In the genomic region with DNA sequence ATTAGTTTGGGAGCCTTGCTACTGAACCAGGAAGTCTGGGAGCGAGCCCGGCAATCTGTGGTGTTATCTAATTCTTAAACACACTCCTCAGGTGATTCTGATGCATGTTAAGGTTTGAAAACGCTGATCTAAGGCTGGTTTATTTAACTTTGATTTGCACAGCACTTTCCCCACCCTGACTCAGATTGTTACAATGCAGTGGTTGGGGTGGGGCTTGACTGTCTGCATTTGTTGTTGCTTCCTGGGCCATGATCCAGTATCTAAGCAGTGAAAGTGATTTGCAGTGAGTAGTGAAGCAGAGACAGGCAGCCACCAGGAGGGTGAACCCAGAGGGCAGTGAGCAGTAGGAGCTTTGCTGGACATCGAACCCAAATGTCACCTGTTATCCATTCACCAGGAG, we compare ENCODE assay signal across 16 cellular contexts.
A peak's percentile ranks its signal among the peaks of the same experiment; 100 is the strongest.
DNase-seq lines count a peak whose midpoint lies in the region; ATAC-seq and TF ChIP-seq lines count a peak whose summit lies in the region.
"Had no signal": no experiment of that assay in that cellular context is flagged by ENCODE, and none has a peak within 500 bp of the region (broad histone marks: within the 10 kb centered on the region; RNA-seq: fewer than 3 reads in every experiment).

No MANE protein-coding gene starts in this region.

- intact Hi-C loops in colonic mucosa (cut with DNase I) = no loop called here
- intact Hi-C loops in left lung (cut with DNase I) = no loop called here

- H3K27me3 ChIP-seq in colonic mucosa = no peaks in the 10 kb centered on the region
- no peaks in the 10 kb centered on the region for H3K27me3 ChIP-seq in left lung
- H3K27me3 ChIP-seq: adrenal gland, gastrocnemius medialis had no signal

- H3K9ac ChIP-seq in colonic mucosa (ENCODE audit: low read depth in 2 of 2, low read length in 2 of 2) = no peak overlapping the region

- H3K36me3 ChIP-seq in colonic mucosa = no peaks in the 10 kb centered on the region
- no peaks in the 10 kb centered on the region for H3K36me3 ChIP-seq in left lung
- H3K36me3 ChIP-seq: adrenal gland, gastrocnemius medialis had no signal

- H3K4me3 ChIP-seq in colonic mucosa (no peak overlapping the region), left lung (no peak overlapping the region)
- H3K4me3 ChIP-seq: adrenal gland, gastrocnemius medialis had no signal

- in situ Hi-C loops in KBM-7 (cut with MboI; ENCODE audit: low pct_unique_long_range_greater_than_20kb, low sequenced_read_pairs) = no loop called here

- no peaks in the 10 kb centered on the region for H3K4me1 ChIP-seq in colonic mucosa
- no peaks in the 10 kb centered on the region for H3K4me1 ChIP-seq in left lung
- H3K4me1 ChIP-seq: adrenal gland, gastrocnemius medialis had no signal

- H3K9me3 ChIP-seq in colonic mucosa (no peaks in the 10 kb centered on the region), left lung (no peaks in the 10 kb centered on the region)
- H3K9me3 ChIP-seq: adrenal gland, gastrocnemius medialis had no signal

- TF ChIP-seq CTCF in colonic mucosa (IDR thresholded peaks at IDR 0.05) = no peak
- no peak for TF ChIP-seq CTCF in left lung (IDR thresholded peaks at IDR 0.05)

- DNase-seq in A172 (ENCODE audit: low spot score) = peak; percentile 68
- DNase-seq in LHCN-M2 (ENCODE audit: low read depth) = peak; percentile 6
- DNase-seq in colonic mucosa = peak; percentile 78
- no peak for DNase-seq in left lung
- no peak for DNase-seq in NCI-H2171 (lab: John Stamatoyannopoulos, UW)
- DNase-seq in KBM-7 = no peak
- DNase-seq: ACHN; activated T-cell treated with anti-CD3 and anti-CD28 coated beads, Interleukin-2, amount 50 U/mL, for 48 hours; adrenal gland; dermis blood vessel endothelial cell; gastrocnemius medialis; Kasumi-1; NCI-H1694; NCI-H526 treated with DMSO at 0.1 percent for 48 hours had no signal

- peak overlapping the region; percentile 41 for H3K27ac ChIP-seq in colonic mucosa
- H3K27ac ChIP-seq in left lung = peak overlapping the region in 1 of 2 donors; percentile 28
- H3K27ac ChIP-seq: adrenal gland had no signal

- ATAC-seq in left lung (peak; percentile 76), HG02840 (IDR thresholded peaks at IDR 0.05; ENCODE audit: low FRiP score, unreplicated experiment) (no peak), HG02981 (IDR thresholded peaks at IDR 0.05; ENCODE audit: unreplicated experiment) (no peak)

Comparison
In these comparisons a context has a peak if more than half of its experiments do, and no peak if none do; other contexts are left out.
1. DNase-seq: peak in A172 (single experiment), LHCN-M2 (single experiment) and colonic mucosa (single experiment); none in left lung (0 of 2), NCI-H2171 (single experiment) and KBM-7 (single experiment).